ENCODE assay signal across 20 cellular contexts in genomic region chr14:78245238-78245637, GRCh38.
DNase-seq lines count a peak whose midpoint lies in the region; ATAC-seq and TF ChIP-seq lines count a peak whose summit lies in the region.
"Had no signal": no experiment of that assay in that cellular context is flagged by ENCODE, and none has a peak within 500 bp of the region (broad histone marks: within the 10 kb centered on the region; RNA-seq: fewer than 3 reads in every experiment).

No MANE protein-coding gene starts in this region.

- H3K4me1 Mint-ChIP-seq in activated T-cell treated with anti-CD3 and anti-CD28 coated beads, Interleukin-2, amount 50 U/mL, for 4 hours (ENCODE audit: low read depth), result no peaks in the 10 kb centered on the region
- H3K4me1 Mint-ChIP-seq: CD4-positive, CD25-positive, alpha-beta regulatory T cell had no signal

- no peak for TF ChIP-seq CTCF in colonic mucosa (IDR thresholded peaks at IDR 0.05)
- TF ChIP-seq CTCF in transverse colon (IDR thresholded peaks at IDR 0.05), result no peak

- no peak for TF ChIP-seq EP300 in transverse colon (IDR thresholded peaks at IDR 0.05; ENCODE audit: low read depth)

- no peak overlapping the region for H3K9ac ChIP-seq in colonic mucosa (ENCODE audit: low read depth in 2 of 2, low read length in 2 of 2)
- H3K9ac ChIP-seq: GM23248 had no signal

- TF ChIP-seq POLR2A in transverse colon (IDR thresholded peaks at IDR 0.05), result no peak

- H3K4me3 ChIP-seq in colonic mucosa (no peak overlapping the region), transverse colon (no peak overlapping the region)
- H3K4me3 ChIP-seq: GM23248 had no signal

- 50% methylated on average over 1 of the region's 1 CpG; no CpG with 5 or more reads in 1 of the 2 donors for WGBS in transverse colon (ENCODE audit: low coverage in 1 of 2), 2 donors

- DNase-seq in DMS79 treated with DMSO at 0.1 percent for 48 hours (lab: John Stamatoyannopoulos, UW) (peak; percentile 97), NCI-H187 treated with DMSO at 0.1 percent for 48 hours (lab: John Stamatoyannopoulos, UW) (peak; percentile 58), colonic mucosa (peak; percentile 76), transverse colon (peak; percentile 65), NK-92 (lab: John Stamatoyannopoulos, UW; ENCODE audit: unreplicated experiment) (no peak), kidney glomerular epithelial cell (lab: John Stamatoyannopoulos, UW) (no peak)
- DNase-seq in activated T-cell treated with anti-CD3 and anti-CD28 coated beads, Interleukin-2, amount 50 U/mL, for 4 hours, result no peak
- DNase-seq: CD4-positive, CD25-positive, alpha-beta regulatory T cell; DND-41; GM23248; H9; HFFc6; Karpas-422; NCI-H1436 treated with DMSO at 0.1 percent for 48 hours; NCI-H2029 treated with DMSO at 0.1 percent for 48 hours; NCI-H226; NCI-H510A treated with DMSO at 0.1 percent for 48 hours; PC-3; Right ventricle myocardium superior; SW 1271 had no signal

- no peak for ATAC-seq in activated T-cell treated with anti-CD3 and anti-CD28 coated beads, Interleukin-2, amount 50 U/mL, for 4 hours
- ATAC-seq: PC-3 had no signal

- H3K9me3 ChIP-seq in colonic mucosa, result no peaks in the 10 kb centered on the region
- H3K9me3 ChIP-seq in transverse colon, result no peaks in the 10 kb centered on the region

- intact Hi-C loops in colonic mucosa (cut with DNase I) (no loop called here), transverse colon (cut with DNase I; ENCODE audit: low total_unique reads) (no loop called here)

- no peaks in the 10 kb centered on the region for H3K36me3 Mint-ChIP-seq in activated T-cell treated with anti-CD3 and anti-CD28 coated beads, Interleukin-2, amount 50 U/mL, for 4 hours (ENCODE audit: insufficient read depth)
- H3K36me3 Mint-ChIP-seq: CD4-positive, CD25-positive, alpha-beta regulatory T cell had no signal

- no peak overlapping the region for H3K4me3 Mint-ChIP-seq in activated T-cell treated with anti-CD3 and anti-CD28 coated beads, Interleukin-2, amount 50 U/mL, for 4 hours
- H3K4me3 Mint-ChIP-seq: CD4-positive, CD25-positive, alpha-beta regulatory T cell; H9; HFFc6 had no signal

- H3K36me3 ChIP-seq in colonic mucosa (no peaks in the 10 kb centered on the region), transverse colon (no peaks in the 10 kb centered on the region)

- in situ Hi-C loops in transverse colon (cut with MboI; ENCODE audit: low pct_ligation_motif_present in 1 of 4, low pct_unique_long_range_greater_than_20kb in 1 of 4, low sequenced_read_pairs in 3 of 4), result no loop called here

- no peaks in the 10 kb centered on the region for H3K4me1 ChIP-seq in colonic mucosa
- H3K4me1 ChIP-seq in transverse colon, result peaks cover 0 to 5% (median 0%) of the 10 kb centered on the region in 4 donors

- H3K27ac ChIP-seq in colonic mucosa (no peak overlapping the region), transverse colon (no peak overlapping the region)
- H3K27ac ChIP-seq: GM23248 had no signal

- H3K27me3 ChIP-seq in colonic mucosa (no peaks in the 10 kb centered on the region), transverse colon (no peaks in the 10 kb centered on the region)

- H3K9me3 Mint-ChIP-seq in activated T-cell treated with anti-CD3 and anti-CD28 coated beads, Interleukin-2, amount 50 U/mL, for 4 hours, result no peaks in the 10 kb centered on the region
- H3K9me3 Mint-ChIP-seq: H9 had no signal

- H3K27me3 Mint-ChIP-seq in activated T-cell treated with anti-CD3 and anti-CD28 coated beads, Interleukin-2, amount 50 U/mL, for 4 hours (ENCODE audit: low read depth), result peaks cover 1% of the 10 kb centered on the region
- H3K27me3 Mint-ChIP-seq: CD4-positive, CD25-positive, alpha-beta regulatory T cell had no signal

Comparison
In these comparisons a context has a peak if more than half of its experiments do, and no peak if none do; other contexts are left out.
1. DNase-seq: peak in DMS79 treated with DMSO at 0.1 percent for 48 hours (single experiment), NCI-H187 treated with DMSO at 0.1 percent for 48 hours (single experiment), colonic mucosa (single experiment) and transverse colon (single experiment); none in NK-92 (single experiment), kidney glomerular epithelial cell (single experiment) and activated T-cell treated with anti-CD3 and anti-CD28 coated beads, Interleukin-2, amount 50 U/mL, for 4 hours (single experiment).